ENCODE assay signal across 37 cellular contexts in genomic region chr11:86079421-86079820, GRCh38.
"Had no signal": no experiment of that assay in that cellular context is flagged by ENCODE, and none has a peak within 500 bp of the region (broad histone marks: within the 10 kb centered on the region; RNA-seq: fewer than 3 reads in every experiment).

No MANE protein-coding gene starts in this region.

- H3K27me3 Mint-ChIP-seq: activated B cell treated with CpG ODN at 0.5 μM for 24 hours; activated CD4-positive, alpha-beta memory T cell treated with anti-CD3 and anti-CD28 coated beads for 36 hours; activated CD8-positive, alpha-beta T cell treated with anti-CD3 and anti-CD28 coated beads for 36 hours; activated naive CD4-positive, alpha-beta T cell treated with anti-CD3 and anti-CD28 coated beads, Interleukin-2, amount 50 U/mL, for 24 hours; activated naive CD8-positive, alpha-beta T cell; activated naive CD8-positive, alpha-beta T cell treated with anti-CD3 and anti-CD28 coated beads, Interleukin-2, amount 50 U/mL, for 24 hours; activated T-helper 17 cell treated with anti-CD3 and anti-CD28 coated beads, Interleukin-2, amount 50 U/mL, for 72 hours; brain; central memory CD8-positive, alpha-beta T cell; T-cell had no signal

- H3K36me3 Mint-ChIP-seq: activated CD4-positive, alpha-beta memory T cell treated with anti-CD3 and anti-CD28 coated beads for 36 hours; activated naive CD4-positive, alpha-beta T cell treated with anti-CD3 and anti-CD28 coated beads, Interleukin-2, amount 10 ng/mL, durations not matched to agents 7 days and 5 days; activated naive CD4-positive, alpha-beta T cell treated with anti-CD3 and anti-CD28 coated beads, Interleukin-2, amount 50 U/mL, for 24 hours; activated naive CD8-positive, alpha-beta T cell; activated naive CD8-positive, alpha-beta T cell treated with anti-CD3 and anti-CD28 coated beads, Interleukin-2, amount 10 ng/mL, durations not matched to agents 7 days and 5 days; brain; T-cell had no signal

- FAIRE-seq: bronchial epithelial cell, TTC549 had no signal

- H3K27ac ChIP-seq: ascending aorta, cardiac muscle cell, VCaP had no signal

- DNase-seq: activated B cell treated with CpG ODN at 0.5 μM for 24 hours; activated CD4-positive, alpha-beta memory T cell treated with anti-CD3 and anti-CD28 coated beads for 36 hours; activated CD4-positive, alpha-beta T cell treated with anti-CD3 and anti-CD28 coated beads for 48 hours; activated CD4-positive, alpha-beta T cell treated with anti-CD3 and anti-CD28 coated beads, Interleukin-2, amount 50 U/mL, for 1 hour; activated CD4-positive, alpha-beta T cell treated with anti-CD3 and anti-CD28 coated beads, Interleukin-2, amount 50 U/mL, for 4 hours; activated CD4-positive, CD25-positive, alpha-beta regulatory T cell treated with anti-CD3 and anti-CD28 coated beads, Interleukin-2, amount 50 U/mL, for 72 hours; activated CD8-positive, alpha-beta memory T cell treated with anti-CD3 and anti-CD28 coated beads, Interleukin-2, amount 50 U/mL, for 4 hours; activated CD8-positive, alpha-beta T cell treated with anti-CD3 and anti-CD28 coated beads for 36 hours; activated gamma-delta T cell; activated naive CD4-positive, alpha-beta T cell treated with anti-CD3 and anti-CD28 coated beads, Interleukin-2, amount 10 ng/mL, durations not matched to agents 7 days and 5 days; activated naive CD4-positive, alpha-beta T cell treated with Interleukin-2 at 50 U/mL for 16 hours; activated naive CD8-positive, alpha-beta T cell treated with anti-CD3 and anti-CD28 coated beads, Interleukin-2, amount 10 ng/mL, durations not matched to agents 7 days and 5 days; activated naive CD8-positive, alpha-beta T cell treated with anti-CD3 and anti-CD28 coated beads, Interleukin-2, amount 50 U/mL, for 24 hours; activated T-cell treated with anti-CD3 and anti-CD28 coated beads for 4 hours; activated T-cell treated with anti-CD3 and anti-CD28 coated beads, Interleukin-2, amount 50 U/mL, for 1 hour; activated T-cell treated with anti-CD3 and anti-CD28 coated beads, Interleukin-2, amount 50 U/mL, for 4 hours; activated T-cell treated with anti-CD3 and anti-CD28 coated beads, Interleukin-2, amount 50 U/mL, for 72 hours; amygdala; anterior cingulate cortex; caudate nucleus; cerebellar nuclear complex; T-cell; T-helper 2 cell; T-helper 9 cell had no signal

- H3K27ac Mint-ChIP-seq: activated B cell treated with CpG ODN at 0.5 μM for 24 hours; activated CD4-positive, alpha-beta memory T cell treated with anti-CD3 and anti-CD28 coated beads for 36 hours; activated CD8-positive, alpha-beta T cell treated with anti-CD3 and anti-CD28 coated beads for 36 hours; activated naive CD4-positive, alpha-beta T cell treated with anti-CD3 and anti-CD28 coated beads, Interleukin-2, amount 10 ng/mL, durations not matched to agents 7 days and 5 days; activated naive CD4-positive, alpha-beta T cell treated with anti-CD3 and anti-CD28 coated beads, Interleukin-2, amount 50 U/mL, for 24 hours; activated naive CD8-positive, alpha-beta T cell; activated naive CD8-positive, alpha-beta T cell treated with anti-CD3 and anti-CD28 coated beads, Interleukin-2, amount 10 ng/mL, durations not matched to agents 7 days and 5 days; activated naive CD8-positive, alpha-beta T cell treated with anti-CD3 and anti-CD28 coated beads, Interleukin-2, amount 50 U/mL, for 24 hours; activated T-cell treated with anti-CD3 and anti-CD28 coated beads, Interleukin-2, amount 50 U/mL, for 72 hours; activated T-helper 1 cell treated with anti-CD3 and anti-CD28 coated beads, Interleukin-12 subunit alpha, Interleukin-12 subunit beta, Interleukin-2, Interleukin-4 antibody, amounts not matched to agents 30 ng/mL and 10 ng/mL and 1 ng/mL, durations not matched to agents 14 hours and 24 hours and 36 hours; activated T-helper 17 cell treated with anti-CD3 and anti-CD28 coated beads, Interleukin-2, amount 50 U/mL, for 72 hours; brain; T-cell; T-helper 1 cell treated with Interleukin-12 subunit alpha and Interleukin-12 subunit beta and Interleukin-4 antibody, amounts not matched to agents 30 μg/mL and 1 μg/mL, for 36 hours; T-helper 2 cell treated with Interferon-gamma antibody and Interleukin-4, amounts not matched to agents 5 μg/mL and 100 μg/mL, for 36 hours had no signal

- ATAC-seq: activated CD8-positive, alpha-beta T cell treated with anti-CD3 and anti-CD28 coated beads for 36 hours; activated naive CD8-positive, alpha-beta T cell treated with anti-CD3 and anti-CD28 coated beads, Interleukin-2, amount 50 U/mL, for 24 hours; activated T-cell treated with anti-CD3 and anti-CD28 coated beads, Interleukin-2, amount 50 U/mL, for 4 hours; activated T-cell treated with anti-CD3 and anti-CD28 coated beads, Interleukin-2, amount 50 U/mL, for 72 hours; activated T-helper 17 cell treated with anti-CD3 and anti-CD28 coated beads, Interleukin-2, amount 50 U/mL, for 72 hours; T-cell had no signal

- H3K9me3 Mint-ChIP-seq: activated B cell treated with CpG ODN at 0.5 μM for 24 hours; activated CD4-positive, alpha-beta memory T cell treated with anti-CD3 and anti-CD28 coated beads for 36 hours; activated CD8-positive, alpha-beta T cell treated with anti-CD3 and anti-CD28 coated beads for 36 hours; activated naive CD4-positive, alpha-beta T cell treated with anti-CD3 and anti-CD28 coated beads, Interleukin-2, amount 10 ng/mL, durations not matched to agents 7 days and 5 days; activated naive CD4-positive, alpha-beta T cell treated with anti-CD3 and anti-CD28 coated beads, Interleukin-2, amount 50 U/mL, for 24 hours; activated naive CD8-positive, alpha-beta T cell treated with anti-CD3 and anti-CD28 coated beads, Interleukin-2, amount 10 ng/mL, durations not matched to agents 7 days and 5 days; activated naive CD8-positive, alpha-beta T cell treated with anti-CD3 and anti-CD28 coated beads, Interleukin-2, amount 50 U/mL, for 24 hours; activated T-cell treated with anti-CD3 and anti-CD28 coated beads, Interleukin-2, amount 50 U/mL, for 4 hours; activated T-helper 17 cell treated with anti-CD3 and anti-CD28 coated beads, Interleukin-2, amount 50 U/mL, for 72 hours; central memory CD8-positive, alpha-beta T cell; T-helper 1 cell treated with Interleukin-12 subunit alpha and Interleukin-12 subunit beta and Interleukin-4 antibody, amounts not matched to agents 30 μg/mL and 1 μg/mL, for 36 hours; T-helper 2 cell treated with Interferon-gamma antibody and Interleukin-4, amounts not matched to agents 5 μg/mL and 100 μg/mL, for 36 hours had no signal

- H3K4me3 ChIP-seq: ascending aorta, cardiac muscle cell had no signal

- H3K4me1 Mint-ChIP-seq: activated B cell treated with CpG ODN at 0.5 μM for 24 hours; activated naive CD4-positive, alpha-beta T cell treated with anti-CD3 and anti-CD28 coated beads, Interleukin-2, amount 10 ng/mL, durations not matched to agents 7 days and 5 days; activated naive CD4-positive, alpha-beta T cell treated with anti-CD3 and anti-CD28 coated beads, Interleukin-2, amount 50 U/mL, for 24 hours; activated naive CD8-positive, alpha-beta T cell treated with anti-CD3 and anti-CD28 coated beads, Interleukin-2, amount 10 ng/mL, durations not matched to agents 7 days and 5 days; activated naive CD8-positive, alpha-beta T cell treated with anti-CD3 and anti-CD28 coated beads, Interleukin-2, amount 50 U/mL, for 24 hours; activated T-helper 17 cell treated with anti-CD3 and anti-CD28 coated beads, Interleukin-2, amount 50 U/mL, for 72 hours; brain; central memory CD8-positive, alpha-beta T cell; T-cell had no signal

- H3K4me3 Mint-ChIP-seq: activated B cell treated with CpG ODN at 0.5 μM for 24 hours; activated CD4-positive, alpha-beta memory T cell treated with anti-CD3 and anti-CD28 coated beads for 36 hours; activated CD8-positive, alpha-beta T cell treated with anti-CD3 and anti-CD28 coated beads for 36 hours; activated naive CD4-positive, alpha-beta T cell treated with anti-CD3 and anti-CD28 coated beads, Interleukin-2, amount 10 ng/mL, durations not matched to agents 7 days and 5 days; activated naive CD4-positive, alpha-beta T cell treated with anti-CD3 and anti-CD28 coated beads, Interleukin-2, amount 50 U/mL, for 24 hours; activated naive CD8-positive, alpha-beta T cell; activated naive CD8-positive, alpha-beta T cell treated with anti-CD3 and anti-CD28 coated beads, Interleukin-2, amount 10 ng/mL, durations not matched to agents 7 days and 5 days; activated naive CD8-positive, alpha-beta T cell treated with anti-CD3 and anti-CD28 coated beads, Interleukin-2, amount 50 U/mL, for 24 hours; activated T-cell treated with anti-CD3 and anti-CD28 coated beads, Interleukin-2, amount 50 U/mL, for 4 hours; activated T-cell treated with anti-CD3 and anti-CD28 coated beads, Interleukin-2, amount 50 U/mL, for 72 hours; activated T-helper 1 cell treated with anti-CD3 and anti-CD28 coated beads, Interleukin-12 subunit alpha, Interleukin-12 subunit beta, Interleukin-2, Interleukin-4 antibody, amounts not matched to agents 30 ng/mL and 10 ng/mL and 1 ng/mL, durations not matched to agents 14 hours and 24 hours and 36 hours; activated T-helper 17 cell treated with anti-CD3 and anti-CD28 coated beads, Interleukin-2, amount 50 U/mL, for 72 hours; brain; central memory CD8-positive, alpha-beta T cell; T-cell; T-helper 1 cell treated with Interleukin-12 subunit alpha and Interleukin-12 subunit beta and Interleukin-4 antibody, amounts not matched to agents 30 μg/mL and 1 μg/mL, for 36 hours; T-helper 2 cell treated with Interferon-gamma antibody and Interleukin-4, amounts not matched to agents 5 μg/mL and 100 μg/mL, for 36 hours had no signal

- H3K4me1 ChIP-seq: ascending aorta had no signal

- H3K36me3 ChIP-seq: ascending aorta, cardiac muscle cell had no signal

- H3K9me3 ChIP-seq: ascending aorta had no signal

- H3K27me3 ChIP-seq: ascending aorta, cardiac muscle cell had no signal
